1 cellular context compared by ENCODE assay signal in the genomic region with DNA sequence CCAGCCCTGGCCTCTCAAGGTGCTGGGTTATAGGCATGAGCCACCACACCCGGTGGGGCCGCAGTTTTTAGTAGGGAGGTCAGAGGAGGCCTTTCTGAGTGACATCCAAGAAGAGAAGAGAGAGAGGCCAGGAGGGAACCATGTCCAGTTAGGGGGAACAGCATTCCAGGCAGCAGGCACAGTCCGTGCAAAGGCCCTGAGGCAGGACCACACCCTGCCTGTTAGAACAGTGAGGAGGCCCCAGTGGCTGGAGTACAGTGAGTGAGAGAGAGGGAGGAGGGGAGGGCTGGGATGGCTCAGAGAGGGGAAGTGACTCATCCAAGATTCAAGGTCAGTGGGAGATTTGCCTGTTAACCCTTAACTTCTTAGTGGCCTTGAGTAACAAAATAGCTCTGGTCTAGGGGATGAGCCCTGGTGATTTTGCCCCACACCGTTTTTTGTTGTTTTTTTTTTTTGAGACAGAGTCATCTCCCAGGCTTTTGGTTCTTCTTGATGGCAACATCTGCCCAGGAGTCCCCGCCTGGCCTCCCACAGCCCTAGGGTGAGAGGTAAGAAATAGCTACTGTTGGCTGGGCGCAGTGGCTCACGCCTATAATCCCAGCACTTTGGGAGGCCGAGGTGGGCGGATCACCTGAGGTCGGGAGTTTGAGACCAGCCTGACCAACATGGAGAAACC.
TF ChIP-seq lines count a peak whose summit lies in the region.

No MANE protein-coding gene starts in this region.

TF ChIP-seq in K562, 482 proteins besides CTCF, POLR2A, EP300 and RAD21 (continued from another document and continues in another):
- TF ChIP-seq, protein P1, sequence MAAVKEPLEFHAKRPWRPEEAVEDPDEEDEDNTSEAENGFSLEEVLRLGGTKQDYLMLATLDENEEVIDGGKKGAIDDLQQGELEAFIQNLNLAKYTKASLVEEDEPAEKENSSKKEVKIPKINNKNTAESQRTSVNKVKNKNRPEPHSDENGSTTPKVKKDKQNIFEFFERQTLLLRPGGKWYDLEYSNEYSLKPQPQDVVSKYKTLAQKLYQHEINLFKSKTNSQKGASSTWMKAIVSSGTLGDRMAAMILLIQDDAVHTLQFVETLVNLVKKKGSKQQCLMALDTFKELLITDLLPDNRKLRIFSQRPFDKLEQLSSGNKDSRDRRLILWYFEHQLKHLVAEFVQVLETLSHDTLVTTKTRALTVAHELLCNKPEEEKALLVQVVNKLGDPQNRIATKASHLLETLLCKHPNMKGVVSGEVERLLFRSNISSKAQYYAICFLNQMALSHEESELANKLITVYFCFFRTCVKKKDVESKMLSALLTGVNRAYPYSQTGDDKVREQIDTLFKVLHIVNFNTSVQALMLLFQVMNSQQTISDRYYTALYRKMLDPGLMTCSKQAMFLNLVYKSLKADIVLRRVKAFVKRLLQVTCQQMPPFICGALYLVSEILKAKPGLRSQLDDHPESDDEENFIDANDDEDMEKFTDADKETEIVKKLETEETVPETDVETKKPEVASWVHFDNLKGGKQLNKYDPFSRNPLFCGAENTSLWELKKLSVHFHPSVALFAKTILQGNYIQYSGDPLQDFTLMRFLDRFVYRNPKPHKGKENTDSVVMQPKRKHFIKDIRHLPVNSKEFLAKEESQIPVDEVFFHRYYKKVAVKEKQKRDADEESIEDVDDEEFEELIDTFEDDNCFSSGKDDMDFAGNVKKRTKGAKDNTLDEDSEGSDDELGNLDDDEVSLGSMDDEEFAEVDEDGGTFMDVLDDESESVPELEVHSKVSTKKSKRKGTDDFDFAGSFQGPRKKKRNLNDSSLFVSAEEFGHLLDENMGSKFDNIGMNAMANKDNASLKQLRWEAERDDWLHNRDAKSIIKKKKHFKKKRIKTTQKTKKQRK (IDR thresholded peaks at IDR 0.05; ENCODE audit: borderline replicate concordance, low read depth, low read length), result no peak
- no peak for TF ChIP-seq ZNF583 (CRISPR knock-in tag; IDR thresholded peaks at IDR 0.05)
- no peak for TF ChIP-seq HDAC8 (tag; IDR thresholded peaks at IDR 0.05)
- TF ChIP-seq MED1 (CRISPR knock-in tag; IDR thresholded peaks at IDR 0.05; ENCODE audit: borderline replicate concordance), result no peak
- TF ChIP-seq, protein P2, sequence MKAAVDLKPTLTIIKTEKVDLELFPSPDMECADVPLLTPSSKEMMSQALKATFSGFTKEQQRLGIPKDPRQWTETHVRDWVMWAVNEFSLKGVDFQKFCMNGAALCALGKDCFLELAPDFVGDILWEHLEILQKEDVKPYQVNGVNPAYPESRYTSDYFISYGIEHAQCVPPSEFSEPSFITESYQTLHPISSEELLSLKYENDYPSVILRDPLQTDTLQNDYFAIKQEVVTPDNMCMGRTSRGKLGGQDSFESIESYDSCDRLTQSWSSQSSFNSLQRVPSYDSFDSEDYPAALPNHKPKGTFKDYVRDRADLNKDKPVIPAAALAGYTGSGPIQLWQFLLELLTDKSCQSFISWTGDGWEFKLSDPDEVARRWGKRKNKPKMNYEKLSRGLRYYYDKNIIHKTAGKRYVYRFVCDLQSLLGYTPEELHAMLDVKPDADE (conservative IDR thresholded peaks at IDR 0.05; ENCODE audit: control insufficient read depth, low read depth, low read length), result peak; percentile 18; the same call in 1 of the 2 replicates
- TF ChIP-seq SAP30 (IDR thresholded peaks at IDR 0.05; ENCODE audit: borderline replicate concordance, insufficient read depth, low read depth, low read length, poor library complexity, severe bottlenecking), result no peak
- TF ChIP-seq NR2C1 (IDR thresholded peaks at IDR 0.05), result peak; percentile 71
- peak; percentile 56 for TF ChIP-seq NR2C1 (tag; IDR thresholded peaks at IDR 0.05)
- TF ChIP-seq, protein P3, sequence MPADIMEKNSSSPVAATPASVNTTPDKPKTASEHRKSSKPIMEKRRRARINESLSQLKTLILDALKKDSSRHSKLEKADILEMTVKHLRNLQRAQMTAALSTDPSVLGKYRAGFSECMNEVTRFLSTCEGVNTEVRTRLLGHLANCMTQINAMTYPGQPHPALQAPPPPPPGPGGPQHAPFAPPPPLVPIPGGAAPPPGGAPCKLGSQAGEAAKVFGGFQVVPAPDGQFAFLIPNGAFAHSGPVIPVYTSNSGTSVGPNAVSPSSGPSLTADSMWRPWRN (IDR thresholded peaks at IDR 0.05; ENCODE audit: low read depth), result no peak
- TF ChIP-seq FUS (optimal IDR thresholded peaks at IDR 0.05; ENCODE audit: low read depth, low read length), result no peak
- TF ChIP-seq GTF2A2 (tag; IDR thresholded peaks at IDR 0.05), result no peak
- TF ChIP-seq ZNF589 (CRISPR knock-in tag; IDR thresholded peaks at IDR 0.05; ENCODE audit: low read depth), result peak; percentile 81; the same call in 1 of the 2 replicates
- TF ChIP-seq TAF1 (IDR thresholded peaks at IDR 0.05; ENCODE audit: control insufficient read depth, extremely low read depth, insufficient read depth, low read length, severe bottlenecking), result no peak
- TF ChIP-seq, protein P4, sequence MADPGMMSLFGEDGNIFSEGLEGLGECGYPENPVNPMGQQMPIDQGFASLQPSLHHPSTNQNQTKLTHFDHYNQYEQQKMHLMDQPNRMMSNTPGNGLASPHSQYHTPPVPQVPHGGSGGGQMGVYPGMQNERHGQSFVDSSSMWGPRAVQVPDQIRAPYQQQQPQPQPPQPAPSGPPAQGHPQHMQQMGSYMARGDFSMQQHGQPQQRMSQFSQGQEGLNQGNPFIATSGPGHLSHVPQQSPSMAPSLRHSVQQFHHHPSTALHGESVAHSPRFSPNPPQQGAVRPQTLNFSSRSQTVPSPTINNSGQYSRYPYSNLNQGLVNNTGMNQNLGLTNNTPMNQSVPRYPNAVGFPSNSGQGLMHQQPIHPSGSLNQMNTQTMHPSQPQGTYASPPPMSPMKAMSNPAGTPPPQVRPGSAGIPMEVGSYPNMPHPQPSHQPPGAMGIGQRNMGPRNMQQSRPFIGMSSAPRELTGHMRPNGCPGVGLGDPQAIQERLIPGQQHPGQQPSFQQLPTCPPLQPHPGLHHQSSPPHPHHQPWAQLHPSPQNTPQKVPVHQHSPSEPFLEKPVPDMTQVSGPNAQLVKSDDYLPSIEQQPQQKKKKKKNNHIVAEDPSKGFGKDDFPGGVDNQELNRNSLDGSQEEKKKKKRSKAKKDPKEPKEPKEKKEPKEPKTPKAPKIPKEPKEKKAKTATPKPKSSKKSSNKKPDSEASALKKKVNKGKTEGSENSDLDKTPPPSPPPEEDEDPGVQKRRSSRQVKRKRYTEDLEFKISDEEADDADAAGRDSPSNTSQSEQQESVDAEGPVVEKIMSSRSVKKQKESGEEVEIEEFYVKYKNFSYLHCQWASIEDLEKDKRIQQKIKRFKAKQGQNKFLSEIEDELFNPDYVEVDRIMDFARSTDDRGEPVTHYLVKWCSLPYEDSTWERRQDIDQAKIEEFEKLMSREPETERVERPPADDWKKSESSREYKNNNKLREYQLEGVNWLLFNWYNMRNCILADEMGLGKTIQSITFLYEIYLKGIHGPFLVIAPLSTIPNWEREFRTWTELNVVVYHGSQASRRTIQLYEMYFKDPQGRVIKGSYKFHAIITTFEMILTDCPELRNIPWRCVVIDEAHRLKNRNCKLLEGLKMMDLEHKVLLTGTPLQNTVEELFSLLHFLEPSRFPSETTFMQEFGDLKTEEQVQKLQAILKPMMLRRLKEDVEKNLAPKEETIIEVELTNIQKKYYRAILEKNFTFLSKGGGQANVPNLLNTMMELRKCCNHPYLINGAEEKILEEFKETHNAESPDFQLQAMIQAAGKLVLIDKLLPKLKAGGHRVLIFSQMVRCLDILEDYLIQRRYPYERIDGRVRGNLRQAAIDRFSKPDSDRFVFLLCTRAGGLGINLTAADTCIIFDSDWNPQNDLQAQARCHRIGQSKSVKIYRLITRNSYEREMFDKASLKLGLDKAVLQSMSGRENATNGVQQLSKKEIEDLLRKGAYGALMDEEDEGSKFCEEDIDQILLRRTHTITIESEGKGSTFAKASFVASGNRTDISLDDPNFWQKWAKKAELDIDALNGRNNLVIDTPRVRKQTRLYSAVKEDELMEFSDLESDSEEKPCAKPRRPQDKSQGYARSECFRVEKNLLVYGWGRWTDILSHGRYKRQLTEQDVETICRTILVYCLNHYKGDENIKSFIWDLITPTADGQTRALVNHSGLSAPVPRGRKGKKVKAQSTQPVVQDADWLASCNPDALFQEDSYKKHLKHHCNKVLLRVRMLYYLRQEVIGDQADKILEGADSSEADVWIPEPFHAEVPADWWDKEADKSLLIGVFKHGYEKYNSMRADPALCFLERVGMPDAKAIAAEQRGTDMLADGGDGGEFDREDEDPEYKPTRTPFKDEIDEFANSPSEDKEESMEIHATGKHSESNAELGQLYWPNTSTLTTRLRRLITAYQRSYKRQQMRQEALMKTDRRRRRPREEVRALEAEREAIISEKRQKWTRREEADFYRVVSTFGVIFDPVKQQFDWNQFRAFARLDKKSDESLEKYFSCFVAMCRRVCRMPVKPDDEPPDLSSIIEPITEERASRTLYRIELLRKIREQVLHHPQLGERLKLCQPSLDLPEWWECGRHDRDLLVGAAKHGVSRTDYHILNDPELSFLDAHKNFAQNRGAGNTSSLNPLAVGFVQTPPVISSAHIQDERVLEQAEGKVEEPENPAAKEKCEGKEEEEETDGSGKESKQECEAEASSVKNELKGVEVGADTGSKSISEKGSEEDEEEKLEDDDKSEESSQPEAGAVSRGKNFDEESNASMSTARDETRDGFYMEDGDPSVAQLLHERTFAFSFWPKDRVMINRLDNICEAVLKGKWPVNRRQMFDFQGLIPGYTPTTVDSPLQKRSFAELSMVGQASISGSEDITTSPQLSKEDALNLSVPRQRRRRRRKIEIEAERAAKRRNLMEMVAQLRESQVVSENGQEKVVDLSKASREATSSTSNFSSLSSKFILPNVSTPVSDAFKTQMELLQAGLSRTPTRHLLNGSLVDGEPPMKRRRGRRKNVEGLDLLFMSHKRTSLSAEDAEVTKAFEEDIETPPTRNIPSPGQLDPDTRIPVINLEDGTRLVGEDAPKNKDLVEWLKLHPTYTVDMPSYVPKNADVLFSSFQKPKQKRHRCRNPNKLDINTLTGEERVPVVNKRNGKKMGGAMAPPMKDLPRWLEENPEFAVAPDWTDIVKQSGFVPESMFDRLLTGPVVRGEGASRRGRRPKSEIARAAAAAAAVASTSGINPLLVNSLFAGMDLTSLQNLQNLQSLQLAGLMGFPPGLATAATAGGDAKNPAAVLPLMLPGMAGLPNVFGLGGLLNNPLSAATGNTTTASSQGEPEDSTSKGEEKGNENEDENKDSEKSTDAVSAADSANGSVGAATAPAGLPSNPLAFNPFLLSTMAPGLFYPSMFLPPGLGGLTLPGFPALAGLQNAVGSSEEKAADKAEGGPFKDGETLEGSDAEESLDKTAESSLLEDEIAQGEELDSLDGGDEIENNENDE (IDR thresholded peaks at IDR 0.05; ENCODE audit: low read depth, low read length), result no peak
- TF ChIP-seq HNRNPL (IDR thresholded peaks at IDR 0.05; ENCODE audit: low read depth, low read length), result no peak
- no peak for TF ChIP-seq ZNF212 (CRISPR knock-in tag; IDR thresholded peaks at IDR 0.05)
- TF ChIP-seq SMAD2 (IDR thresholded peaks at IDR 0.05; ENCODE audit: low read depth, low read length), result no peak
- TF ChIP-seq ZNF12 (CRISPR knock-in tag; IDR thresholded peaks at IDR 0.05), result no peak
- TF ChIP-seq POLR2H (tag; IDR thresholded peaks at IDR 0.05; ENCODE audit: low read depth), result no peak
- TF ChIP-seq, protein P5, sequence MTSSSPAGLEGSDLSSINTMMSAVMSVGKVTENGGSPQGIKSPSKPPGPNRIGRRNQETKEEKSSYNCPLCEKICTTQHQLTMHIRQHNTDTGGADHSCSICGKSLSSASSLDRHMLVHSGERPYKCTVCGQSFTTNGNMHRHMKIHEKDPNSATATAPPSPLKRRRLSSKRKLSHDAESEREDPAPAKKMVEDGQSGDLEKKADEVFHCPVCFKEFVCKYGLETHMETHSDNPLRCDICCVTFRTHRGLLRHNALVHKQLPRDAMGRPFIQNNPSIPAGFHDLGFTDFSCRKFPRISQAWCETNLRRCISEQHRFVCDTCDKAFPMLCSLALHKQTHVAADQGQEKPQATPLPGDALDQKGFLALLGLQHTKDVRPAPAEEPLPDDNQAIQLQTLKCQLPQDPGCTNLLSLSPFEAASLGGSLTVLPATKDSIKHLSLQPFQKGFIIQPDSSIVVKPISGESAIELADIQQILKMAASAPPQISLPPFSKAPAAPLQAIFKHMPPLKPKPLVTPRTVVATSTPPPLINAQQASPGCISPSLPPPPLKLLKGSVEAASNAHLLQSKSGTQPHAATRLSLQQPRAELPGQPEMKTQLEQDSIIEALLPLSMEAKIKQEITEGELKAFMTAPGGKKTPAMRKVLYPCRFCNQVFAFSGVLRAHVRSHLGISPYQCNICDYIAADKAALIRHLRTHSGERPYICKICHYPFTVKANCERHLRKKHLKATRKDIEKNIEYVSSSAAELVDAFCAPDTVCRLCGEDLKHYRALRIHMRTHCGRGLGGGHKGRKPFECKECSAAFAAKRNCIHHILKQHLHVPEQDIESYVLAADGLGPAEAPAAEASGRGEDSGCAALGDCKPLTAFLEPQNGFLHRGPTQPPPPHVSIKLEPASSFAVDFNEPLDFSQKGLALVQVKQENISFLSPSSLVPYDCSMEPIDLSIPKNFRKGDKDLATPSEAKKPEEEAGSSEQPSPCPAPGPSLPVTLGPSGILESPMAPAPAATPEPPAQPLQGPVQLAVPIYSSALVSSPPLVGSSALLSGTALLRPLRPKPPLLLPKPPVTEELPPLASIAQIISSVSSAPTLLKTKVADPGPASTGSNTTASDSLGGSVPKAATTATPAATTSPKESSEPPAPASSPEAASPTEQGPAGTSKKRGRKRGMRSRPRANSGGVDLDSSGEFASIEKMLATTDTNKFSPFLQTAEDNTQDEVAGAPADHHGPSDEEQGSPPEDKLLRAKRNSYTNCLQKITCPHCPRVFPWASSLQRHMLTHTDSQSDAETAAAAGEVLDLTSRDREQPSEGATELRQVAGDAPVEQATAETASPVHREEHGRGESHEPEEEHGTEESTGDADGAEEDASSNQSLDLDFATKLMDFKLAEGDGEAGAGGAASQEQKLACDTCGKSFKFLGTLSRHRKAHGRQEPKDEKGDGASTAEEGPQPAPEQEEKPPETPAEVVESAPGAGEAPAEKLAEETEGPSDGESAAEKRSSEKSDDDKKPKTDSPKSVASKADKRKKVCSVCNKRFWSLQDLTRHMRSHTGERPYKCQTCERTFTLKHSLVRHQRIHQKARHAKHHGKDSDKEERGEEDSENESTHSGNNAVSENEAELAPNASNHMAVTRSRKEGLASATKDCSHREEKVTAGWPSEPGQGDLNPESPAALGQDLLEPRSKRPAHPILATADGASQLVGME (CRISPR knock-in tag; IDR thresholded peaks at IDR 0.05), result no peak
- no peak for TF ChIP-seq KDM2B (CRISPR knock-in tag; IDR thresholded peaks at IDR 0.05)
- no peak for TF ChIP-seq ZNF140 (CRISPR knock-in tag; IDR thresholded peaks at IDR 0.05)
- TF ChIP-seq, protein P6, sequence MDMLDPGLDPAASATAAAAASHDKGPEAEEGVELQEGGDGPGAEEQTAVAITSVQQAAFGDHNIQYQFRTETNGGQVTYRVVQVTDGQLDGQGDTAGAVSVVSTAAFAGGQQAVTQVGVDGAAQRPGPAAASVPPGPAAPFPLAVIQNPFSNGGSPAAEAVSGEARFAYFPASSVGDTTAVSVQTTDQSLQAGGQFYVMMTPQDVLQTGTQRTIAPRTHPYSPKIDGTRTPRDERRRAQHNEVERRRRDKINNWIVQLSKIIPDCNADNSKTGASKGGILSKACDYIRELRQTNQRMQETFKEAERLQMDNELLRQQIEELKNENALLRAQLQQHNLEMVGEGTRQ (CRISPR knock-in tag; IDR thresholded peaks at IDR 0.05), result no peak
- peak; percentile 50 for TF ChIP-seq HDAC3 (IDR thresholded peaks at IDR 0.05; ENCODE audit: borderline replicate concordance, partially characterized antibody)
- TF ChIP-seq ZNF121 (CRISPR knock-in tag; conservative IDR thresholded peaks at IDR 0.05), result no peak
- TF ChIP-seq TEAD4 (IDR thresholded peaks at IDR 0.05; ENCODE audit: low read length), result peak; percentile 44
- no peak for TF ChIP-seq TEAD4 (CRISPR knock-in tag; IDR thresholded peaks at IDR 0.05; ENCODE audit: borderline replicate concordance)
- TF ChIP-seq DACH1 (IDR thresholded peaks at IDR 0.05; ENCODE audit: partially characterized antibody), result peak; percentile 64
